20 cellular contexts compared by ENCODE assay signal in the genomic region with DNA sequence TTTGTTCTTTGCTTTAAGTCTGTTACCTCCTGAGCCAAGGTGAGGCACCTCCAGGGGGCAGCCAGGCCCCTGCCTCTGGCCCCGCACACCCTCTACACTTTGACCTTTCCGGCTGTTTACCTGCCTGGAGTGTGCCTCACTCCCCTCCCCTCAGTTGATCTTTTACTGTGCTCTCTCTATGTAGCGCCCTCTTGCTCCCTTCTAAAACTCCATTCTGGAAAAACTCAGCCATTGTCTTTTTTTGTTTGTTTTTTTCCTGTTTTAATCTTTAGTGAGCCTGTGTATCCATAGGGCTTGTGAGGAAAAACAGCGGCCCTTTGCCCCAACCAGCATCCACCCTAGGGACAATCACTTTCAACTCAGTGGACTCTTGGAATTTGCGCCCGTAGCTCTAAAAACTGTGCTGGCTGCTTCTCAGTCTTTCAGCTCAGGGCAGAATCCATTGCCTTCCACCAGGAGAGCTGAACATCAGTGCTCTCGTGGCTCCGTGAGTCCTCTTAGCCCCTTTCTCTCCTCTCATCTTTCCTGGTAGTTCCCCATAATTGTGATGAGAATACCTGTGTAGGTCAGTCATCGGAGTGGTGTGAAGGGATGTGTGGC. TPM values are rescaled to one million over a fixed set of nuclear protein-coding genes. Genes with fewer than 3 reads are reported as not detected.
A peak's percentile ranks its signal among the peaks of the same experiment; 100 is the strongest.
DNase-seq lines count a peak whose midpoint lies in the region; ATAC-seq, FAIRE-seq and TF ChIP-seq lines count a peak whose summit lies in the region.
"Had no signal": no experiment of that assay in that cellular context is flagged by ENCODE, and none has a peak within 500 bp of the region (broad histone marks: within the 10 kb centered on the region; RNA-seq: fewer than 3 reads in every experiment).

No MANE protein-coding gene starts in this region.

- peak; percentile 99 for FAIRE-seq in HepG2 (lab: Jason Lieb, UNC)
- FAIRE-seq in HTR-8/SVneo (lab: Jason Lieb, UNC): no peak
- FAIRE-seq: A204.1 had no signal

- H3K4me3 Mint-ChIP-seq in activated CD4-positive, alpha-beta T cell treated with anti-CD3 and anti-CD28 coated beads for 36 hours: no peak overlapping the region
- peak overlapping the region; percentile 23 for H3K4me3 Mint-ChIP-seq in progenitor cell of endocrine pancreas (ENCODE audit: low read depth)
- H3K4me3 Mint-ChIP-seq: CD14-positive monocyte had no signal

- TF ChIP-seq RAD21 in HepG2 (CRISPR knock-in tag; IDR thresholded peaks at IDR 0.05): peak; percentile 71; the same call in 1 of the 2 replicates

- CTCF ChIA-PET in activated CD4-positive, alpha-beta T cell treated with anti-CD3 and anti-CD28 coated beads for 36 hours (lab: Charles Lee): interaction anchor here (0.7 kb wide), 2 partner anchors 298 to 330 kb away, joined by 3 to 5 read pairs; no protein-coding TSS in a partner anchor
- CTCF ChIA-PET in HepG2 (lab: Yijun Ruan, JAX; ENCODE audit: low intra/inter-chr PET ratio, low total read pairs): interaction anchor here (1.2 to 1.3 kb wide), 2 partner anchors 11 to 12 kb away, joined by 3 read pairs; a partner anchor contains a TSS

- intact Hi-C loops in activated CD4-positive, alpha-beta T cell treated with anti-CD3 and anti-CD28 coated beads for 36 hours (cut with DNase I, micrococcal nuclease): no loop called here
- intact Hi-C loops in HepG2 (cut with micrococcal nuclease; ENCODE audit: unreplicated experiment): no loop called here

- H2AFZ ChIP-seq in HepG2 (ENCODE audit: low read length): no peak overlapping the region

- H3K27me3 ChIP-seq in Peyer's patch: no peaks in the 10 kb centered on the region
- H3K27me3 ChIP-seq in HepG2 (ENCODE audit: control insufficient read depth in 1 of 2, insufficient read depth in 2 of 2, low read length in 2 of 2): no peaks in the 10 kb centered on the region
- H3K27me3 ChIP-seq: ovary, upper lobe of left lung had no signal

- H3K79me2 ChIP-seq in HepG2 (ENCODE audit: insufficient read depth, low read length): peaks cover 39% of the 10 kb centered on the region

- BruUV-seq in HepG2 (replicated peaks; lab: Mats Ljungman, UMichigan): TSS peak; percentile 31

- peak in 3 of 6 experiments; percentile 7 to 27 (median 13) for TF ChIP-seq CTCF in Peyer's patch (IDR thresholded peaks at IDR 0.05)
- TF ChIP-seq CTCF in HepG2 (CRISPR knock-in tag; IDR thresholded peaks at IDR 0.05): peak; percentile 86
- peak; percentile 42 for TF ChIP-seq CTCF in progenitor cell of endocrine pancreas (IDR thresholded peaks at IDR 0.05; ENCODE audit: unreplicated experiment)

- ATAC-seq in activated CD4-positive, alpha-beta T cell treated with anti-CD3 and anti-CD28 coated beads for 36 hours: no peak
- peak; percentile 75 for ATAC-seq in HepG2
- ATAC-seq: esophagus mucosa had no signal

- peaks cover 18% of the 10 kb centered on the region for H3K4me1 Mint-ChIP-seq in activated CD4-positive, alpha-beta T cell treated with anti-CD3 and anti-CD28 coated beads for 36 hours
- H3K4me1 Mint-ChIP-seq in progenitor cell of endocrine pancreas (ENCODE audit: low read depth): peaks cover 20% of the 10 kb centered on the region

- H3K4me2 ChIP-seq in HepG2 (ENCODE audit: low read depth, low read length): peak overlapping the region; percentile 78

- 0% methylated on average over 9 of the region's 9 CpGs for WGBS in HepG2 (ENCODE audit: low lambda C conversion rate)

- H3K36me3 Mint-ChIP-seq in activated CD4-positive, alpha-beta T cell treated with anti-CD3 and anti-CD28 coated beads for 36 hours (ENCODE audit: low read depth): peaks cover 20% of the 10 kb centered on the region
- H3K36me3 Mint-ChIP-seq in progenitor cell of endocrine pancreas (ENCODE audit: insufficient read depth): peaks cover 1% of the 10 kb centered on the region

- H3K4me3 ChIP-seq in Peyer's patch (peak overlapping the region in 2 of 4 donors; percentile 41 to 49), HepG2 (replicated peaks in 1 of 3; ENCODE audit: insufficient read depth in 1 of 3, low read depth in 2 of 3, low read length in 3 of 3) (peak overlapping the region; percentile 26 to 56 (median 38))
- H3K4me3 ChIP-seq: ovary, upper lobe of left lung had no signal

- TF ChIP-seq POLR2A in Peyer's patch (IDR thresholded peaks at IDR 0.05) (peak in 1 of 2 donors; percentile 26), HepG2 (IDR thresholded peaks at IDR 0.05; ENCODE audit: insufficient read depth in 1 of 2, low read depth in 2 of 2, low read length in 2 of 2) (peak in 1 of 2 experiments; percentile 71; a peak in 2 of 4 replicates)

- peaks cover 3% of the 10 kb centered on the region; the same call in 1 of the 2 replicates for H4K20me1 ChIP-seq in HepG2 (ENCODE audit: insufficient read depth, low read length)

- POLR2A ChIA-PET in activated CD4-positive, alpha-beta T cell treated with anti-CD3 and anti-CD28 coated beads for 36 hours (lab: Charles Lee): no interaction called here
- POLR2A ChIA-PET in HepG2 (lab: Yijun Ruan, JAX): interaction anchor here (0.8 to 2.6 kb wide), 6 partner anchors 8 to 369 kb away, joined by 3 to 42 read pairs (median 10); a partner anchor contains a TSS

- in situ Hi-C loops in HepG2 (cut with HindIII; ENCODE audit: extremely low pct_ligation_motif_present, low pct_unique_long_range_greater_than_20kb): no loop called here

- no peak for DNase-seq in activated CD4-positive, alpha-beta T cell treated with anti-CD3 and anti-CD28 coated beads for 36 hours
- DNase-seq in activated CD4-positive, alpha-beta T cell treated with anti-CD3 and anti-CD28 coated beads for 4 hours: no peak
- DNase-seq in Peyer's patch (peak in 2 of 3 donors; percentile 68 to 71), HepG2 (ENCODE audit: low spot score) (peak; percentile 93), progenitor cell of endocrine pancreas (ENCODE audit: low spot score, unreplicated experiment) (no peak), NOMO-1 (lab: John Stamatoyannopoulos, UW; ENCODE audit: unreplicated experiment in 2 of 2) (no peak), T-helper 9 cell (no peak), HTR-8/SVneo (ENCODE audit: insufficient read length, low spot score) (no peak)
- DNase-seq: activated gamma-delta T cell treated with Interleukin-2 at 50 U/mL for 16 hours; NCI-H2029; NCI-H510A; stimulated activated naive CD4-positive, alpha-beta T cell had no signal

- no peaks in the 10 kb centered on the region for H3K9me3 Mint-ChIP-seq in activated CD4-positive, alpha-beta T cell treated with anti-CD3 and anti-CD28 coated beads for 36 hours (ENCODE audit: low read depth)
- H3K9me3 Mint-ChIP-seq in progenitor cell of endocrine pancreas (ENCODE audit: low read depth): no peaks in the 10 kb centered on the region

- no peaks in the 10 kb centered on the region for H3K27me3 Mint-ChIP-seq in activated CD4-positive, alpha-beta T cell treated with anti-CD3 and anti-CD28 coated beads for 36 hours
- H3K27me3 Mint-ChIP-seq in progenitor cell of endocrine pancreas: no peaks in the 10 kb centered on the region

- peak overlapping the region in 3 of 4 donors; percentile 70 to 87 (median 81) for H3K27ac ChIP-seq in Peyer's patch
- peak overlapping the region; percentile 92 for H3K27ac ChIP-seq in HepG2 (ENCODE audit: extremely low read length, insufficient read depth, low read length)
- H3K27ac ChIP-seq: ovary, upper lobe of left lung had no signal

- peaks cover 6 to 28% (median 11%) of the 10 kb centered on the region in 4 donors for H3K4me1 ChIP-seq in Peyer's patch
- H3K4me1 ChIP-seq in HepG2 (ENCODE audit: insufficient read depth, low read length): peaks cover 74% of the 10 kb centered on the region

- H3K27ac Mint-ChIP-seq in activated CD4-positive, alpha-beta T cell treated with anti-CD3 and anti-CD28 coated beads for 36 hours: peak overlapping the region; percentile 19
- H3K27ac Mint-ChIP-seq in progenitor cell of endocrine pancreas: peak overlapping the region; percentile 86

- peak overlapping the region; percentile 67 for H3K9ac ChIP-seq in HepG2 (ENCODE audit: insufficient read depth, low read depth, low read length)

- TF ChIP-seq EP300 in HepG2 (IDR thresholded peaks at IDR 0.05; ENCODE audit: low read depth in 2 of 2, low read length in 2 of 2) (peak in 1 of 2 experiments; percentile 81; a peak in 2 of 4 replicates), HepG2 (CRISPR knock-in tag; IDR thresholded peaks at IDR 0.05; ENCODE audit: borderline replicate concordance) (peak; percentile 77)

- H3K36me3 ChIP-seq in Peyer's patch (peaks cover 0 to 47% (median 0%) of the 10 kb centered on the region in 3 donors), HepG2 (replicated peaks in 1 of 2; ENCODE audit: control insufficient read depth in 1 of 2, insufficient read depth in 2 of 2, low read length in 2 of 2) (peaks cover 16 to 45% of the 10 kb centered on the region in 2 experiments)
- H3K36me3 ChIP-seq: ovary had no signal

- H3K9me3 ChIP-seq in Peyer's patch: no peaks in the 10 kb centered on the region
- H3K9me3 ChIP-seq in HepG2 (ENCODE audit: low read length): no peaks in the 10 kb centered on the region
- H3K9me3 ChIP-seq: ovary, upper lobe of left lung had no signal

RNA-seq across cellular contexts. Expression of a gene that starts 4.3 kb away (rescaled TPM):
- 10 to 100 TPM; 20.9 to 31.6 TPM for total RNA-seq in activated CD4-positive, alpha-beta T cell treated with anti-CD3 and anti-CD28 coated beads for 36 hours
- 100 to 1,000 TPM in 1 of 4 donors, 10 to 100 TPM in 3; 56.0 to 173 (median 83.8) TPM for total RNA-seq in Peyer's patch
- total RNA-seq in HepG2 (2016; rRNA removed; fragmentation: Illumina TruSeq; extraction: Trizol): 13.8 and 39.1 TPM in 2 replicates
- total RNA-seq in HepG2 (2016; cell fraction: cytosol; rRNA removed; fragmentation: Illumina TruSeq; extraction: Trizol; ENCODE audit: low read depth): 14.4 and 16.3 TPM in 2 replicates
- total RNA-seq in HepG2 (2016; cell fraction: insoluble cytoplasmic fraction; rRNA removed; fragmentation: Illumina TruSeq; extraction: Trizol): 15.5 and 37.7 TPM in 2 replicates
- 11.4 and 12.8 TPM in 2 replicates for total RNA-seq in HepG2 (2016; cell fraction: membrane; rRNA removed; fragmentation: Illumina TruSeq; extraction: Trizol)
- 56.5 and 57.9 TPM in 2 replicates for total RNA-seq in HepG2 (2016; cell fraction: nucleus; rRNA removed; fragmentation: Illumina TruSeq; extraction: Trizol)
- polyA plus RNA-seq in HepG2 (2011; rRNA removed): 33.5 and 51.3 TPM in 2 replicates
- 12.9 and 24.3 TPM in 2 replicates for polyA plus RNA-seq in HepG2 (2011; cell fraction: cytosol; rRNA removed)
- 624 and 803 TPM in 2 replicates for polyA plus RNA-seq in HepG2 (2011; cell fraction: nucleus; rRNA removed)
- 30.1 and 34.2 TPM in 2 replicates for polyA plus RNA-seq in HepG2 (2012)
- polyA plus RNA-seq in HepG2 (2016; cell fraction: cytosol; fragmentation: Illumina TruSeq; extraction: Trizol; ENCODE audit: low read depth): 5.3 and 8.4 TPM in 2 replicates
- polyA plus RNA-seq in HepG2 (2016; cell fraction: insoluble cytoplasmic fraction; fragmentation: Illumina TruSeq; extraction: Trizol; ENCODE audit: low read depth): 11.9 and 12.8 TPM in 2 replicates
- polyA plus RNA-seq in HepG2 (2016; cell fraction: membrane; fragmentation: Illumina TruSeq; extraction: Trizol; ENCODE audit: low read depth): 7.2 and 9.8 TPM in 2 replicates
- 125 and 129 TPM in 2 replicates for polyA plus RNA-seq in HepG2 (2016; cell fraction: nucleus; fragmentation: Illumina TruSeq; extraction: Trizol; ENCODE audit: insufficient read depth, low read depth)
- polyA minus RNA-seq in HepG2 (2011; rRNA and poly(A)+ RNA removed; ENCODE audit: low replicate concordance): 20.8 and 63.2 TPM in 2 replicates
- 11.8 and 13.7 TPM in 2 replicates for polyA minus RNA-seq in HepG2 (2011; cell fraction: cytosol; rRNA and poly(A)+ RNA removed)
- 81.2 and 102 TPM in 2 replicates for polyA minus RNA-seq in HepG2 (2011; cell fraction: nucleus; rRNA and poly(A)+ RNA removed)
- total RNA-seq in progenitor cell of endocrine pancreas: 38.7 and 40.8 TPM in 2 replicates

RNA-seq across cellular contexts. Expression of a gene that starts 6.8 kb away (rescaled TPM):
- total RNA-seq in activated CD4-positive, alpha-beta T cell treated with anti-CD3 and anti-CD28 coated beads for 36 hours: not detected
- total RNA-seq in Peyer's patch: 10 to 100 TPM in 1 of 4 donors, 1 to 10 TPM in 1, not detected in 2; 9.4 to 11.4 TPM
- total RNA-seq in HepG2 (2016; rRNA removed; fragmentation: Illumina TruSeq; extraction: Trizol): not detected in 2 replicates
- not detected in 2 replicates for total RNA-seq in HepG2 (2016; cell fraction: cytosol; rRNA removed; fragmentation: Illumina TruSeq; extraction: Trizol; ENCODE audit: low read depth)
- total RNA-seq in HepG2 (2016; cell fraction: insoluble cytoplasmic fraction; rRNA removed; fragmentation: Illumina TruSeq; extraction: Trizol): not detected in 2 replicates
- total RNA-seq in HepG2 (2016; cell fraction: membrane; rRNA removed; fragmentation: Illumina TruSeq; extraction: Trizol): not detected in 2 replicates
- total RNA-seq in HepG2 (2016; cell fraction: nucleus; rRNA removed; fragmentation: Illumina TruSeq; extraction: Trizol): not detected in 2 replicates
- 0.04 TPM in 1 of 2 replicates, not detected in the other for polyA plus RNA-seq in HepG2 (2011; rRNA removed)
- not detected in 2 replicates for polyA plus RNA-seq in HepG2 (2011; cell fraction: cytosol; rRNA removed)
- 0.16 TPM in 1 of 2 replicates, not detected in the other for polyA plus RNA-seq in HepG2 (2011; cell fraction: nucleus; rRNA removed)
- not detected in 2 replicates for polyA plus RNA-seq in HepG2 (2012)
- polyA plus RNA-seq in HepG2 (2016; cell fraction: cytosol; fragmentation: Illumina TruSeq; extraction: Trizol; ENCODE audit: low read depth): not detected in 2 replicates
- polyA plus RNA-seq in HepG2 (2016; cell fraction: insoluble cytoplasmic fraction; fragmentation: Illumina TruSeq; extraction: Trizol; ENCODE audit: low read depth): not detected in 2 replicates
- not detected in 2 replicates for polyA plus RNA-seq in HepG2 (2016; cell fraction: membrane; fragmentation: Illumina TruSeq; extraction: Trizol; ENCODE audit: low read depth)
- polyA plus RNA-seq in HepG2 (2016; cell fraction: nucleus; fragmentation: Illumina TruSeq; extraction: Trizol; ENCODE audit: insufficient read depth, low read depth): not detected in 2 replicates
- polyA minus RNA-seq in HepG2 (2011; rRNA and poly(A)+ RNA removed; ENCODE audit: low replicate concordance): 0.10 and 0.16 TPM in 2 replicates
- not detected in 2 replicates for polyA minus RNA-seq in HepG2 (2011; cell fraction: cytosol; rRNA and poly(A)+ RNA removed)
- 0.37 and 0.52 TPM in 2 replicates for polyA minus RNA-seq in HepG2 (2011; cell fraction: nucleus; rRNA and poly(A)+ RNA removed)
- total RNA-seq in progenitor cell of endocrine pancreas: 0.58 and 0.62 TPM in 2 replicates
- total RNA-seq: Daoy, esophagus mucosa, SK-MEL-5, skeletal muscle tissue had no signal

RNA-seq across cellular contexts. Expression of a gene that starts 10.7 kb away (rescaled TPM):
- total RNA-seq in activated CD4-positive, alpha-beta T cell treated with anti-CD3 and anti-CD28 coated beads for 36 hours: 100 to 1,000 TPM in 1 of 2 experiments, 10 to 100 TPM in 1; 91.7 to 130 TPM
- total RNA-seq in Peyer's patch (100 to 1,000 TPM in 2 of 4 donors, 10 to 100 TPM in 2; 27.2 to 116 (median 101) TPM), HepG2 (2016; rRNA removed; fragmentation: Illumina TruSeq; extraction: Trizol) (7.2 and 10.4 TPM in 2 replicates), progenitor cell of endocrine pancreas (158 and 169 TPM in 2 replicates)
- total RNA-seq in HepG2 (2016; cell fraction: cytosol; rRNA removed; fragmentation: Illumina TruSeq; extraction: Trizol; ENCODE audit: low read depth): 7.6 and 9.4 TPM in 2 replicates
- total RNA-seq in HepG2 (2016; cell fraction: insoluble cytoplasmic fraction; rRNA removed; fragmentation: Illumina TruSeq; extraction: Trizol): 5.7 and 10.1 TPM in 2 replicates
- total RNA-seq in HepG2 (2016; cell fraction: membrane; rRNA removed; fragmentation: Illumina TruSeq; extraction: Trizol): 11.1 and 14.0 TPM in 2 replicates
- total RNA-seq in HepG2 (2016; cell fraction: nucleus; rRNA removed; fragmentation: Illumina TruSeq; extraction: Trizol): 13.6 and 17.3 TPM in 2 replicates
- 20.1 and 21.1 TPM in 2 replicates for polyA plus RNA-seq in HepG2 (2011; rRNA removed)
- 29.7 and 32.0 TPM in 2 replicates for polyA plus RNA-seq in HepG2 (2011; cell fraction: cytosol; rRNA removed)
- polyA plus RNA-seq in HepG2 (2011; cell fraction: nucleus; rRNA removed): 42.5 and 51.4 TPM in 2 replicates
- polyA plus RNA-seq in HepG2 (2012): 133 and 154 TPM in 2 replicates
- polyA plus RNA-seq in HepG2 (2016; cell fraction: cytosol; fragmentation: Illumina TruSeq; extraction: Trizol; ENCODE audit: low read depth): 106 and 119 TPM in 2 replicates
- 50.3 and 60.7 TPM in 2 replicates for polyA plus RNA-seq in HepG2 (2016; cell fraction: insoluble cytoplasmic fraction; fragmentation: Illumina TruSeq; extraction: Trizol; ENCODE audit: low read depth)
- 97.9 and 104 TPM in 2 replicates for polyA plus RNA-seq in HepG2 (2016; cell fraction: membrane; fragmentation: Illumina TruSeq; extraction: Trizol; ENCODE audit: low read depth)
- 168 and 190 TPM in 2 replicates for polyA plus RNA-seq in HepG2 (2016; cell fraction: nucleus; fragmentation: Illumina TruSeq; extraction: Trizol; ENCODE audit: insufficient read depth, low read depth)
- 20.0 and 29.5 TPM in 2 replicates for polyA minus RNA-seq in HepG2 (2011; rRNA and poly(A)+ RNA removed; ENCODE audit: low replicate concordance)
- 52.8 and 62.5 TPM in 2 replicates for polyA minus RNA-seq in HepG2 (2011; cell fraction: cytosol; rRNA and poly(A)+ RNA removed)
- 10.4 and 11.5 TPM in 2 replicates for polyA minus RNA-seq in HepG2 (2011; cell fraction: nucleus; rRNA and poly(A)+ RNA removed)

RNA-seq across cellular contexts. Expression of a gene that starts 13.4 kb away (rescaled TPM):
- total RNA-seq in activated CD4-positive, alpha-beta T cell treated with anti-CD3 and anti-CD28 coated beads for 36 hours: 10 to 100 TPM; 30.4 to 34.5 TPM
- 100 to 1,000 TPM in 1 of 4 donors, 10 to 100 TPM in 3; 38.8 to 128 (median 85.1) TPM for total RNA-seq in Peyer's patch
- total RNA-seq in HepG2 (2016; rRNA removed; fragmentation: Illumina TruSeq; extraction: Trizol): 59.6 and 72.9 TPM in 2 replicates
- 53.8 and 58.1 TPM in 2 replicates for total RNA-seq in HepG2 (2016; cell fraction: cytosol; rRNA removed; fragmentation: Illumina TruSeq; extraction: Trizol; ENCODE audit: low read depth)
- 57.5 and 62.0 TPM in 2 replicates for total RNA-seq in HepG2 (2016; cell fraction: insoluble cytoplasmic fraction; rRNA removed; fragmentation: Illumina TruSeq; extraction: Trizol)
- total RNA-seq in HepG2 (2016; cell fraction: membrane; rRNA removed; fragmentation: Illumina TruSeq; extraction: Trizol): 43.6 and 57.5 TPM in 2 replicates
- 40.5 and 51.1 TPM in 2 replicates for total RNA-seq in HepG2 (2016; cell fraction: nucleus; rRNA removed; fragmentation: Illumina TruSeq; extraction: Trizol)
- polyA plus RNA-seq in HepG2 (2011; rRNA removed): 129 TPM in 2 replicates
- 93.3 and 120 TPM in 2 replicates for polyA plus RNA-seq in HepG2 (2011; cell fraction: cytosol; rRNA removed)
- polyA plus RNA-seq in HepG2 (2011; cell fraction: nucleus; rRNA removed): 125 and 138 TPM in 2 replicates
- 68.8 and 96.6 TPM in 2 replicates for polyA plus RNA-seq in HepG2 (2012)
- 21.1 and 27.5 TPM in 2 replicates for polyA plus RNA-seq in HepG2 (2016; cell fraction: cytosol; fragmentation: Illumina TruSeq; extraction: Trizol; ENCODE audit: low read depth)
- 55.5 and 59.6 TPM in 2 replicates for polyA plus RNA-seq in HepG2 (2016; cell fraction: insoluble cytoplasmic fraction; fragmentation: Illumina TruSeq; extraction: Trizol; ENCODE audit: low read depth)
- polyA plus RNA-seq in HepG2 (2016; cell fraction: membrane; fragmentation: Illumina TruSeq; extraction: Trizol; ENCODE audit: low read depth): 31.1 and 35.0 TPM in 2 replicates
- polyA plus RNA-seq in HepG2 (2016; cell fraction: nucleus; fragmentation: Illumina TruSeq; extraction: Trizol; ENCODE audit: insufficient read depth, low read depth): 66.4 and 80.4 TPM in 2 replicates
- 39.6 and 230 TPM in 2 replicates for polyA minus RNA-seq in HepG2 (2011; rRNA and poly(A)+ RNA removed; ENCODE audit: low replicate concordance)
- polyA minus RNA-seq in HepG2 (2011; cell fraction: cytosol; rRNA and poly(A)+ RNA removed): 117 and 142 TPM in 2 replicates
- 118 and 140 TPM in 2 replicates for polyA minus RNA-seq in HepG2 (2011; cell fraction: nucleus; rRNA and poly(A)+ RNA removed)
- total RNA-seq in progenitor cell of endocrine pancreas: 45.0 and 45.1 TPM in 2 replicates

RNA-seq across cellular contexts. Expression of a gene that starts 49.5 kb away (rescaled TPM):
- total RNA-seq in activated CD4-positive, alpha-beta T cell treated with anti-CD3 and anti-CD28 coated beads for 36 hours: 10 to 100 TPM; 10.4 to 12.7 TPM
- total RNA-seq in Peyer's patch (10 to 100 TPM in 3 of 4 donors, 1 to 10 TPM in 1; 5.6 to 16.2 (median 13.6) TPM), HepG2 (2016; rRNA removed; fragmentation: Illumina TruSeq; extraction: Trizol) (13.7 and 17.6 TPM in 2 replicates), progenitor cell of endocrine pancreas (23.3 and 23.8 TPM in 2 replicates)
- 1.3 and 1.4 TPM in 2 replicates for total RNA-seq in HepG2 (2016; cell fraction: cytosol; rRNA removed; fragmentation: Illumina TruSeq; extraction: Trizol; ENCODE audit: low read depth)
- total RNA-seq in HepG2 (2016; cell fraction: insoluble cytoplasmic fraction; rRNA removed; fragmentation: Illumina TruSeq; extraction: Trizol): 12.6 and 15.8 TPM in 2 replicates
- total RNA-seq in HepG2 (2016; cell fraction: membrane; rRNA removed; fragmentation: Illumina TruSeq; extraction: Trizol): 4.8 and 5.7 TPM in 2 replicates
- total RNA-seq in HepG2 (2016; cell fraction: nucleus; rRNA removed; fragmentation: Illumina TruSeq; extraction: Trizol): 12.6 and 14.4 TPM in 2 replicates
- polyA plus RNA-seq in HepG2 (2011; rRNA removed): 7.7 and 8.4 TPM in 2 replicates
- polyA plus RNA-seq in HepG2 (2011; cell fraction: cytosol; rRNA removed): 3.7 and 4.9 TPM in 2 replicates
- polyA plus RNA-seq in HepG2 (2011; cell fraction: nucleus; rRNA removed): 29.9 and 35.0 TPM in 2 replicates
- polyA plus RNA-seq in HepG2 (2012): 5.7 TPM in 2 replicates
- 1.0 and 1.2 TPM in 2 replicates for polyA plus RNA-seq in HepG2 (2016; cell fraction: cytosol; fragmentation: Illumina TruSeq; extraction: Trizol; ENCODE audit: low read depth)
- 8.4 and 11.8 TPM in 2 replicates for polyA plus RNA-seq in HepG2 (2016; cell fraction: insoluble cytoplasmic fraction; fragmentation: Illumina TruSeq; extraction: Trizol; ENCODE audit: low read depth)
- 2.4 and 3.2 TPM in 2 replicates for polyA plus RNA-seq in HepG2 (2016; cell fraction: membrane; fragmentation: Illumina TruSeq; extraction: Trizol; ENCODE audit: low read depth)
- polyA plus RNA-seq in HepG2 (2016; cell fraction: nucleus; fragmentation: Illumina TruSeq; extraction: Trizol; ENCODE audit: insufficient read depth, low read depth): 22.4 and 24.8 TPM in 2 replicates
- polyA minus RNA-seq in HepG2 (2011; rRNA and poly(A)+ RNA removed; ENCODE audit: low replicate concordance): 11.0 and 28.2 TPM in 2 replicates
- polyA minus RNA-seq in HepG2 (2011; cell fraction: cytosol; rRNA and poly(A)+ RNA removed): 9.1 and 10.4 TPM in 2 replicates
- 10.0 and 13.8 TPM in 2 replicates for polyA minus RNA-seq in HepG2 (2011; cell fraction: nucleus; rRNA and poly(A)+ RNA removed)

Comparison
In these comparisons a context has a peak if more than half of its experiments do, and no peak if none do; other contexts are left out.
1. DNase-seq: peak in Peyer's patch (2 of 3) and HepG2 (single experiment); none in activated CD4-positive, alpha-beta T cell treated with anti-CD3 and anti-CD28 coated beads for 36 hours (single experiment), activated CD4-positive, alpha-beta T cell treated with anti-CD3 and anti-CD28 coated beads for 4 hours (0 of 2), progenitor cell of endocrine pancreas (single experiment), NOMO-1 (0 of 2), T-helper 9 cell (single experiment) and HTR-8/SVneo (single experiment).